ENCODE assay signal across 1 cellular context in the genomic region with DNA sequence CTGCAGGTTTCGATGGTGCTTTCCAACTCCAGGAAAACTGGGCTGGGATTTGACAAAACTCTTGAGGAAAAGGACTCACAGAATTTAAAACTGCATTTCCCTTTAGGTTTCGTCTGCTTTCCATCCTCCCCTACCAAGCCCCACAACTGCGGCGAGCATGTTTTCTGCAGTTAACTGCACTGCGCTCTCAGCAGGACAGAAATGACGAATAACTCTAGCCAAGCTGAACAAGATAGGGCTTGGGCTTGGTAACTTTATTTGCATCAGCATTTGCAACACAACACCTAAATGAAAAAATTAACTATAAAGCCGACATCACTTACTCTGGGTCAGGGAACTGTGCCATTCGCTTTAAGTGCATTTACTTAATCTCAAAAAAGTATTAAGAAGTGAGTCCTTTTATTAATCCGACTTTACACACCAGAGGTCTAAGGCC.
A peak's percentile ranks its signal among the peaks of the same experiment; 100 is the strongest.
TF ChIP-seq lines count a peak whose summit lies in the region.

No MANE protein-coding gene starts in this region.

TF ChIP-seq in HEK293, 187 proteins besides CTCF, POLR2A, EP300 and RAD21 (continued from another document):
- TF ChIP-seq, protein P1, sequence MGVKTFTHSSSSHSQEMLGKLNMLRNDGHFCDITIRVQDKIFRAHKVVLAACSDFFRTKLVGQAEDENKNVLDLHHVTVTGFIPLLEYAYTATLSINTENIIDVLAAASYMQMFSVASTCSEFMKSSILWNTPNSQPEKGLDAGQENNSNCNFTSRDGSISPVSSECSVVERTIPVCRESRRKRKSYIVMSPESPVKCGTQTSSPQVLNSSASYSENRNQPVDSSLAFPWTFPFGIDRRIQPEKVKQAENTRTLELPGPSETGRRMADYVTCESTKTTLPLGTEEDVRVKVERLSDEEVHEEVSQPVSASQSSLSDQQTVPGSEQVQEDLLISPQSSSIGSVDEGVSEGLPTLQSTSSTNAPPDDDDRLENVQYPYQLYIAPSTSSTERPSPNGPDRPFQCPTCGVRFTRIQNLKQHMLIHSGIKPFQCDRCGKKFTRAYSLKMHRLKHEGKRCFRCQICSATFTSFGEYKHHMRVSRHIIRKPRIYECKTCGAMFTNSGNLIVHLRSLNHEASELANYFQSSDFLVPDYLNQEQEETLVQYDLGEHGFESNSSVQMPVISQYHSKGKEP (tag by site-specific recombination; IDR thresholded peaks at IDR 0.05), result peak; percentile 66
- TF ChIP-seq, protein P2, sequence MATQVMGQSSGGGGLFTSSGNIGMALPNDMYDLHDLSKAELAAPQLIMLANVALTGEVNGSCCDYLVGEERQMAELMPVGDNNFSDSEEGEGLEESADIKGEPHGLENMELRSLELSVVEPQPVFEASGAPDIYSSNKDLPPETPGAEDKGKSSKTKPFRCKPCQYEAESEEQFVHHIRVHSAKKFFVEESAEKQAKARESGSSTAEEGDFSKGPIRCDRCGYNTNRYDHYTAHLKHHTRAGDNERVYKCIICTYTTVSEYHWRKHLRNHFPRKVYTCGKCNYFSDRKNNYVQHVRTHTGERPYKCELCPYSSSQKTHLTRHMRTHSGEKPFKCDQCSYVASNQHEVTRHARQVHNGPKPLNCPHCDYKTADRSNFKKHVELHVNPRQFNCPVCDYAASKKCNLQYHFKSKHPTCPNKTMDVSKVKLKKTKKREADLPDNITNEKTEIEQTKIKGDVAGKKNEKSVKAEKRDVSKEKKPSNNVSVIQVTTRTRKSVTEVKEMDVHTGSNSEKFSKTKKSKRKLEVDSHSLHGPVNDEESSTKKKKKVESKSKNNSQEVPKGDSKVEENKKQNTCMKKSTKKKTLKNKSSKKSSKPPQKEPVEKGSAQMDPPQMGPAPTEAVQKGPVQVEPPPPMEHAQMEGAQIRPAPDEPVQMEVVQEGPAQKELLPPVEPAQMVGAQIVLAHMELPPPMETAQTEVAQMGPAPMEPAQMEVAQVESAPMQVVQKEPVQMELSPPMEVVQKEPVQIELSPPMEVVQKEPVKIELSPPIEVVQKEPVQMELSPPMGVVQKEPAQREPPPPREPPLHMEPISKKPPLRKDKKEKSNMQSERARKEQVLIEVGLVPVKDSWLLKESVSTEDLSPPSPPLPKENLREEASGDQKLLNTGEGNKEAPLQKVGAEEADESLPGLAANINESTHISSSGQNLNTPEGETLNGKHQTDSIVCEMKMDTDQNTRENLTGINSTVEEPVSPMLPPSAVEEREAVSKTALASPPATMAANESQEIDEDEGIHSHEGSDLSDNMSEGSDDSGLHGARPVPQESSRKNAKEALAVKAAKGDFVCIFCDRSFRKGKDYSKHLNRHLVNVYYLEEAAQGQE (tag by site-specific recombination; IDR thresholded peaks at IDR 0.05), result no peak
- TF ChIP-seq ZNF664 (tag by site-specific recombination; IDR thresholded peaks at IDR 0.05) (0 out of 2 replicates have a peak, but pooled peaks have one; percentile 6), ZNF416 (tag by site-specific recombination; IDR thresholded peaks at IDR 0.05) (no peak)
- TF ChIP-seq, protein P3, sequence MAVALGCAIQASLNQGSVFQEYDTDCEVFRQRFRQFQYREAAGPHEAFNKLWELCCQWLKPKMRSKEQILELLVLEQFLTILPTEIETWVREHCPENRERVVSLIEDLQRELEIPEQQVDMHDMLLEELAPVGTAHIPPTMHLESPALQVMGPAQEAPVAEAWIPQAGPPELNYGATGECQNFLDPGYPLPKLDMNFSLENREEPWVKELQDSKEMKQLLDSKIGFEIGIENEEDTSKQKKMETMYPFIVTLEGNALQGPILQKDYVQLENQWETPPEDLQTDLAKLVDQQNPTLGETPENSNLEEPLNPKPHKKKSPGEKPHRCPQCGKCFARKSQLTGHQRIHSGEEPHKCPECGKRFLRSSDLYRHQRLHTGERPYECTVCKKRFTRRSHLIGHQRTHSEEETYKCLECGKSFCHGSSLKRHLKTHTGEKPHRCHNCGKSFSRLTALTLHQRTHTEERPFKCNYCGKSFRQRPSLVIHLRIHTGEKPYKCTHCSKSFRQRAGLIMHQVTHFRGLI (tag by site-specific recombination; IDR thresholded peaks at IDR 0.05), result peak; percentile 61; the same call in 1 of the 2 replicates
